In the genomic region with DNA sequence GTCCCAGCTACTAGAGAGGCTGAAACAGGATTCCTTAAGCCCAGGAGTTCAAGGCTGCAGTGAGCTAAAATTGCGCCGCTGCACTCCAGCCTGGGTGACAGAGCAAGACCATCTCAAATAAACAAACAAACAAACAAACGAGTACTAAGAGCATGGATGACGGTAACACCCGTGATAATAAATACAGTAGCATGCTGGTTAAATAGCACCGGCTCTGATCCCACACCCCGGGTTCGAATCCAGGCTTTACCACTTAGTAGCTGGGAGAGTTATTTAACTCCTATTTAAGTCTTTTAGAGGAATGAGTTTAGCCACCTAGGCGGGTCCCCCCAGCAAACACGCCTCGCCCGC, we compare ENCODE assay signal across 8 cellular contexts. TPM values are rescaled to one million over a fixed set of nuclear protein-coding genes. Genes with fewer than 3 reads are reported as not detected.
DNase-seq lines count a peak whose midpoint lies in the region; ATAC-seq and TF ChIP-seq lines count a peak whose summit lies in the region.

No MANE protein-coding gene starts in this region.

- H3K27me3 ChIP-seq in kidney epithelial cell (ENCODE audit: control insufficient read depth, insufficient read depth, low read length): peaks cover 3% of the 10 kb centered on the region

- POLR2A ChIA-PET in activated CD4-positive, alpha-beta T cell treated with anti-CD3 and anti-CD28 coated beads for 36 hours (lab: Charles Lee): no interaction called here

- intact Hi-C loops in activated CD4-positive, alpha-beta T cell treated with anti-CD3 and anti-CD28 coated beads for 36 hours (cut with DNase I, micrococcal nuclease): loop anchor here in 1 of 2 experiments (1.0 to 5.0 kb wide), 6 partner anchors 53 to 471 kb away; partner anchors contain the start of genes ABAT, CARHSP1, HAPSTR1 and PMM2

- H3K4me3 ChIP-seq in kidney epithelial cell (ENCODE audit: low read depth, low read length): peak overlapping the region; percentile 61

- no peak for TF ChIP-seq CTCF in kidney epithelial cell (IDR thresholded peaks at IDR 0.05; ENCODE audit: insufficient read depth, low read length, poor library complexity, severe bottlenecking)

- DNase-seq in activated CD4-positive, alpha-beta T cell treated with anti-CD3 and anti-CD28 coated beads for 36 hours: no peak
- no peak for DNase-seq in activated CD4-positive, alpha-beta T cell treated with anti-CD3 and anti-CD28 coated beads, Interleukin-2, amount 50 U/mL, for 4 hours
- DNase-seq in kidney epithelial cell (ENCODE audit: low read depth) (no peak), substantia nigra (lab: John Stamatoyannopoulos, UW) (no peak), OCI-M1 (lab: John Stamatoyannopoulos, UW) (no peak)

- peak overlapping the region; percentile 87 for H3K27ac Mint-ChIP-seq in activated CD4-positive, alpha-beta T cell treated with anti-CD3 and anti-CD28 coated beads for 36 hours
- H3K27ac Mint-ChIP-seq in activated naive CD8-positive, alpha-beta T cell: peak overlapping the region; percentile 91

- CTCF ChIA-PET in activated CD4-positive, alpha-beta T cell treated with anti-CD3 and anti-CD28 coated beads for 36 hours (lab: Charles Lee): no interaction called here

- ATAC-seq in activated CD4-positive, alpha-beta T cell treated with anti-CD3 and anti-CD28 coated beads for 36 hours: peak; percentile 14
- ATAC-seq in HG02885 (IDR thresholded peaks at IDR 0.05; ENCODE audit: poor library complexity, unreplicated experiment) (no peak), GM19455 (IDR thresholded peaks at IDR 0.05; ENCODE audit: unreplicated experiment) (no peak)

- peaks cover 28% of the 10 kb centered on the region for H3K4me1 Mint-ChIP-seq in activated CD4-positive, alpha-beta T cell treated with anti-CD3 and anti-CD28 coated beads for 36 hours
- H3K4me1 Mint-ChIP-seq in activated naive CD8-positive, alpha-beta T cell (ENCODE audit: low read depth): peaks cover 31% of the 10 kb centered on the region

- no peaks in the 10 kb centered on the region for H3K9me3 Mint-ChIP-seq in activated CD4-positive, alpha-beta T cell treated with anti-CD3 and anti-CD28 coated beads for 36 hours (ENCODE audit: low read depth)
- no peaks in the 10 kb centered on the region for H3K9me3 Mint-ChIP-seq in activated naive CD8-positive, alpha-beta T cell (ENCODE audit: low read depth)

- peak overlapping the region; percentile 91 for H3K4me3 Mint-ChIP-seq in activated CD4-positive, alpha-beta T cell treated with anti-CD3 and anti-CD28 coated beads for 36 hours
- peak overlapping the region; percentile 98 for H3K4me3 Mint-ChIP-seq in activated naive CD8-positive, alpha-beta T cell

- H3K36me3 ChIP-seq in kidney epithelial cell (ENCODE audit: control insufficient read depth, insufficient read depth, low read length): no peaks in the 10 kb centered on the region

- peaks cover 3% of the 10 kb centered on the region for H3K27me3 Mint-ChIP-seq in activated CD4-positive, alpha-beta T cell treated with anti-CD3 and anti-CD28 coated beads for 36 hours
- no peaks in the 10 kb centered on the region for H3K27me3 Mint-ChIP-seq in activated naive CD8-positive, alpha-beta T cell

- peak overlapping the region; percentile 75 for H3K27ac ChIP-seq in substantia nigra (ENCODE audit: low read depth, low read length, poor library complexity, severe bottlenecking)

- H3K36me3 Mint-ChIP-seq in activated CD4-positive, alpha-beta T cell treated with anti-CD3 and anti-CD28 coated beads for 36 hours (ENCODE audit: low read depth): peaks cover 10% of the 10 kb centered on the region
- H3K36me3 Mint-ChIP-seq in activated naive CD8-positive, alpha-beta T cell: no peaks in the 10 kb centered on the region

RNA-seq across cellular contexts. Expression of gene METTL22, which starts 0.3 kb away (rescaled TPM):
- 10 to 100 TPM; 32.3 to 45.8 TPM for total RNA-seq in activated CD4-positive, alpha-beta T cell treated with anti-CD3 and anti-CD28 coated beads for 36 hours
- total RNA-seq in kidney epithelial cell: 24.5 and 34.9 TPM in 2 replicates

RNA-seq across cellular contexts. Expression of gene TMEM114, which starts 30.9 kb away (rescaled TPM):
- not detected for total RNA-seq in activated CD4-positive, alpha-beta T cell treated with anti-CD3 and anti-CD28 coated beads for 36 hours
- total RNA-seq in kidney epithelial cell: not detected in 2 replicates

RNA-seq across cellular contexts. Expression of gene ABAT, which starts 53.2 kb away (rescaled TPM):
- 1 to 10 TPM; 5.4 to 6.0 TPM for total RNA-seq in activated CD4-positive, alpha-beta T cell treated with anti-CD3 and anti-CD28 coated beads for 36 hours
- 4.9 and 7.5 TPM in 2 replicates for total RNA-seq in kidney epithelial cell
